Comparison of ENCODE assay signal across 8 cellular contexts in genomic region chr2:135797497-135798274, GRCh38. TPM values are rescaled to one million over a fixed set of nuclear protein-coding genes. Genes with fewer than 3 reads are reported as not detected.
DNase-seq lines count a peak whose midpoint lies in the region; ATAC-seq and TF ChIP-seq lines count a peak whose summit lies in the region.

No MANE protein-coding gene starts in this region.

- POLR2A ChIA-PET in activated CD8-positive, alpha-beta T cell treated with anti-CD3 and anti-CD28 coated beads for 36 hours (lab: Charles Lee): interaction anchor here (0.8 to 1.5 kb wide), 5 partner anchors 15 to 78 kb away, joined by 3 to 6 read pairs (median 3); no protein-coding TSS in a partner anchor

- H3K9me3 Mint-ChIP-seq in activated CD8-positive, alpha-beta T cell treated with anti-CD3 and anti-CD28 coated beads for 36 hours: peaks cover 20% of the 10 kb centered on the region

- H3K27ac ChIP-seq in BLaER1 (peak overlapping the region; percentile 23; the same call in 1 of the 2 replicates), mesenchymal stem cell (ENCODE audit: low read length, poor library complexity, severe bottlenecking) (no peak overlapping the region)

- no peaks in the 10 kb centered on the region for H3K27me3 Mint-ChIP-seq in activated CD8-positive, alpha-beta T cell treated with anti-CD3 and anti-CD28 coated beads for 36 hours

- peak; percentile 92 for TF ChIP-seq CTCF in activated CD8-positive, alpha-beta T cell treated with anti-CD3 and anti-CD28 coated beads for 36 hours (IDR thresholded peaks at IDR 0.05)

- H3K4ac ChIP-seq in mesenchymal stem cell (ENCODE audit: low read depth in 1 of 2, low read length in 2 of 2): no peak overlapping the region

- H3K4me1 ChIP-seq in BLaER1: peaks cover 25% of the 10 kb centered on the region
- H3K4me1 ChIP-seq in mesenchymal stem cell (ENCODE audit: control insufficient read depth, insufficient read depth, low read depth, low read length): peaks cover 3% of the 10 kb centered on the region

- H3K4me1 Mint-ChIP-seq in activated CD8-positive, alpha-beta T cell treated with anti-CD3 and anti-CD28 coated beads for 36 hours (ENCODE audit: low read depth): peaks cover 24% of the 10 kb centered on the region

- H3K27me3 ChIP-seq in BLaER1 (no peaks in the 10 kb centered on the region), mesenchymal stem cell (ENCODE audit: control insufficient read depth in 1 of 2, insufficient read depth in 1 of 2, low read length in 2 of 2) (no peaks in the 10 kb centered on the region)

- no peak overlapping the region for H2AK5ac ChIP-seq in mesenchymal stem cell (ENCODE audit: low read length, severe bottlenecking)

- H2BK5ac ChIP-seq in mesenchymal stem cell (ENCODE audit: low read depth, low read length, poor library complexity, severe bottlenecking): no peak overlapping the region

- intact Hi-C loops in activated CD8-positive, alpha-beta T cell treated with anti-CD3 and anti-CD28 coated beads for 36 hours (cut with micrococcal nuclease): no loop called here

- H3K27ac Mint-ChIP-seq in activated CD8-positive, alpha-beta T cell treated with anti-CD3 and anti-CD28 coated beads for 36 hours: peak overlapping the region; percentile 9

- no peak overlapping the region for H2BK120ac ChIP-seq in mesenchymal stem cell (ENCODE audit: low read depth, low read length)

- ATAC-seq in GM19351 (IDR thresholded peaks at IDR 0.05; ENCODE audit: unreplicated experiment) (peak; percentile 81), HG03571 (IDR thresholded peaks at IDR 0.05; ENCODE audit: unreplicated experiment) (peak; percentile 65)
- ATAC-seq in activated CD8-positive, alpha-beta T cell treated with anti-CD3 and anti-CD28 coated beads for 36 hours: peak; percentile 80

- H3K4me3 Mint-ChIP-seq in activated CD8-positive, alpha-beta T cell treated with anti-CD3 and anti-CD28 coated beads for 36 hours: no peak overlapping the region

- DNase-seq in NCI-H82 treated with DMSO at 0.1 percent for 48 hours (lab: John Stamatoyannopoulos, UW; ENCODE audit: unreplicated experiment): peak; percentile 58
- peak; percentile 90 for DNase-seq in activated CD8-positive, alpha-beta T cell treated with anti-CD3 and anti-CD28 coated beads for 36 hours
- DNase-seq in effector CD4-positive, alpha-beta T cell: peak; percentile 71
- peak; percentile 80 for DNase-seq in mesenchymal stem cell
- peak; percentile 68 to 71 for DNase-seq in stimulated activated CD8-positive, alpha-beta memory T cell treated with anti-CD3 and anti-CD28 coated beads, Interleukin-2, amount 100 ng/mL, for 48 hours (ENCODE audit: low read depth in 2 of 2)

- H3K9me3 ChIP-seq in BLaER1 (peaks cover 34% of the 10 kb centered on the region), mesenchymal stem cell (ENCODE audit: control insufficient read depth, low read length) (no peaks in the 10 kb centered on the region)

- CTCF ChIA-PET in activated CD8-positive, alpha-beta T cell treated with anti-CD3 and anti-CD28 coated beads for 36 hours (lab: Charles Lee): interaction anchor here (0.7 to 6.3 kb wide), 36 partner anchors 13 to 809 kb away, joined by 3 to 145 read pairs (median 6); partner anchors contain the start of genes MCM6 and UBXN4

- H4K20me1 ChIP-seq in BLaER1: no peaks in the 10 kb centered on the region

- no peak overlapping the region for H2BK12ac ChIP-seq in mesenchymal stem cell (ENCODE audit: low read length in 2 of 2)

- H2BK15ac ChIP-seq in mesenchymal stem cell (ENCODE audit: low read depth, poor library complexity, severe bottlenecking): no peak overlapping the region

- no peak overlapping the region for H3K23ac ChIP-seq in mesenchymal stem cell (ENCODE audit: low read length in 2 of 2)

- no peak overlapping the region for H2AFZ ChIP-seq in mesenchymal stem cell (ENCODE audit: low read depth, low read length)

- H3K79me1 ChIP-seq in mesenchymal stem cell (replicated peaks; ENCODE audit: low read length, poor library complexity, severe bottlenecking): no peaks in the 10 kb centered on the region

- no peak overlapping the region for H3K14ac ChIP-seq in mesenchymal stem cell (ENCODE audit: low read length in 2 of 2)

- H3K4me2 ChIP-seq in BLaER1: no peak overlapping the region
- no peak overlapping the region for H3K4me2 ChIP-seq in mesenchymal stem cell (ENCODE audit: low read length, poor library complexity, severe bottlenecking)

- peaks cover 15% of the 10 kb centered on the region for H3K36me3 Mint-ChIP-seq in activated CD8-positive, alpha-beta T cell treated with anti-CD3 and anti-CD28 coated beads for 36 hours (ENCODE audit: low read depth)

- no peak overlapping the region for H3K18ac ChIP-seq in mesenchymal stem cell (ENCODE audit: low read depth in 1 of 2, low read length in 2 of 2)

- 60% methylated on average over 17 of the region's 22 CpGs for WGBS in mesenchymal stem cell

- H3K36me3 ChIP-seq in BLaER1: peaks cover 3% of the 10 kb centered on the region; the same call in 1 of the 2 replicates
- no peaks in the 10 kb centered on the region for H3K36me3 ChIP-seq in mesenchymal stem cell (ENCODE audit: control insufficient read depth in 1 of 2, insufficient read depth in 2 of 2, low read depth in 1 of 2, low read length in 2 of 2)

- no peak overlapping the region for H4K91ac ChIP-seq in mesenchymal stem cell (ENCODE audit: low read length)

- H3K4me3 ChIP-seq in BLaER1 (no peak overlapping the region), mesenchymal stem cell (ENCODE audit: insufficient read depth in 1 of 2, low read depth in 1 of 2, low read length in 2 of 2) (no peak overlapping the region)

- no peak overlapping the region for H4K8ac ChIP-seq in mesenchymal stem cell (ENCODE audit: low read length)

- no peak overlapping the region for H3K9ac ChIP-seq in BLaER1
- no peak overlapping the region for H3K9ac ChIP-seq in mesenchymal stem cell (ENCODE audit: low read length)

RNA-seq across cellular contexts. Expression of gene LCT, which starts 39.3 kb away (rescaled TPM):
- under 1 TPM; 0.11 to 0.29 TPM for total RNA-seq in activated CD8-positive, alpha-beta T cell treated with anti-CD3 and anti-CD28 coated beads for 36 hours
- polyA plus RNA-seq in mesenchymal stem cell (2013, experiment 1 of 2): not detected
- not detected for polyA plus RNA-seq in mesenchymal stem cell (2013, experiment 2 of 2)

RNA-seq across cellular contexts. Expression of gene UBXN4, which starts 56.0 kb away (rescaled TPM):
- 100 to 1,000 TPM in 1 of 2 experiments, 10 to 100 TPM in 1; 90.5 to 105 TPM for total RNA-seq in activated CD8-positive, alpha-beta T cell treated with anti-CD3 and anti-CD28 coated beads for 36 hours
- 70.6 TPM for polyA plus RNA-seq in mesenchymal stem cell (2013, experiment 1 of 2)
- polyA plus RNA-seq in mesenchymal stem cell (2013, experiment 2 of 2): 71.3 TPM
